Comparison of ENCODE assay signal across 1 cellular context in genomic region chr10:87863102-87863943, GRCh38.
TF ChIP-seq lines count a peak whose summit lies in the region.

TSS of gene KLLN (minus strand) at chr10:87863533. CDS start at chr10:87862487, 1,046 bp downstream.
TSS of gene PTEN (plus strand) at chr10:87863625. CDS start at chr10:87864470, 845 bp downstream.

TF ChIP-seq in HEK293, 187 proteins besides CTCF, POLR2A, EP300 and RAD21 (continued from another document and continues in another):
- no peak for TF ChIP-seq ATF2 (tag by site-specific recombination; IDR thresholded peaks at IDR 0.05; ENCODE audit: low read depth)
- TF ChIP-seq ZBTB20 (tag by site-specific recombination; IDR thresholded peaks at IDR 0.05): peak; percentile 22; the same call in 1 of the 2 replicates
- TF ChIP-seq ZSCAN23 (tag by site-specific recombination; IDR thresholded peaks at IDR 0.05): no peak
- no peak for TF ChIP-seq ZNF473 (tag by site-specific recombination; IDR thresholded peaks at IDR 0.05)
- no peak for TF ChIP-seq ZNF747 (tag by site-specific recombination; IDR thresholded peaks at IDR 0.05)
- no peak for TF ChIP-seq ZNF639 (tag by site-specific recombination; IDR thresholded peaks at IDR 0.05)
- TF ChIP-seq ZNF76 (tag by site-specific recombination; IDR thresholded peaks at IDR 0.05; ENCODE audit: borderline replicate concordance, low read depth): peak; percentile 72; the same call in 1 of the 2 replicates
- peak; percentile 52; the same call in 1 of the 2 replicates for TF ChIP-seq PRDM4 (tag by site-specific recombination; IDR thresholded peaks at IDR 0.05)
- peak; percentile 76 for TF ChIP-seq YY2 (tag by site-specific recombination; IDR thresholded peaks at IDR 0.05)
- no peak for TF ChIP-seq ZNF274 (IDR thresholded peaks at IDR 0.05; ENCODE audit: low read length)
- TF ChIP-seq ZNF274 (tag by site-specific recombination; IDR thresholded peaks at IDR 0.05; ENCODE audit: borderline replicate concordance): no peak
- TF ChIP-seq HOXA7 (CRISPR knock-in tag; IDR thresholded peaks at IDR 0.05; ENCODE audit: borderline replicate concordance): no peak
- TF ChIP-seq SALL2 (tag by site-specific recombination; IDR thresholded peaks at IDR 0.05; ENCODE audit: borderline replicate concordance): no peak
- TF ChIP-seq ZNF555 (tag by site-specific recombination; conservative IDR thresholded peaks at IDR 0.05): no peak
- no peak for TF ChIP-seq ZNF362 (tag by site-specific recombination; IDR thresholded peaks at IDR 0.05)
- peak; percentile 86 for TF ChIP-seq ZNF692 (tag by site-specific recombination; IDR thresholded peaks at IDR 0.05)
- TF ChIP-seq ZNF433 (tag by site-specific recombination; IDR thresholded peaks at IDR 0.05; ENCODE audit: low read depth): no peak
- TF ChIP-seq ZNF366 (tag by site-specific recombination; conservative IDR thresholded peaks at IDR 0.05): no peak
- TF ChIP-seq ZNF501 (tag by site-specific recombination; IDR thresholded peaks at IDR 0.05): no peak; the same call in 1 of the 2 replicates
- TF ChIP-seq ZNF600 (tag by site-specific recombination; IDR thresholded peaks at IDR 0.05): peak; percentile 63; the same call in 1 of the 2 replicates
- TF ChIP-seq BCL6B (tag by site-specific recombination; IDR thresholded peaks at IDR 0.05): no peak
- 0 out of 2 replicates have a peak, but pooled peaks have one; percentile 10 for TF ChIP-seq INSM2 (tag by site-specific recombination; IDR thresholded peaks at IDR 0.05)
- no peak for TF ChIP-seq ZFP41 (tag by site-specific recombination; IDR thresholded peaks at IDR 0.05; ENCODE audit: borderline replicate concordance)
- TF ChIP-seq ZNF311 (tag by site-specific recombination; IDR thresholded peaks at IDR 0.05; ENCODE audit: borderline replicate concordance): no peak
- TF ChIP-seq ZFP37 (tag by site-specific recombination; IDR thresholded peaks at IDR 0.05): no peak
- TF ChIP-seq HIC1 (tag by site-specific recombination; IDR thresholded peaks at IDR 0.05): 0 out of 2 replicates have a peak, but pooled peaks have one; percentile 37
- no peak for TF ChIP-seq ZNF157 (tag by site-specific recombination; IDR thresholded peaks at IDR 0.05)
- TF ChIP-seq ZNF513 (tag by site-specific recombination; IDR thresholded peaks at IDR 0.05): peak; percentile 57; the same call in 1 of the 2 replicates
- no peak for TF ChIP-seq FEZF1 (tag by site-specific recombination; IDR thresholded peaks at IDR 0.05)
- TF ChIP-seq ZNF26 (tag by site-specific recombination; IDR thresholded peaks at IDR 0.05): no peak
- TF ChIP-seq PRDM2 (tag by site-specific recombination; IDR thresholded peaks at IDR 0.05; ENCODE audit: borderline replicate concordance): no peak
